ENCODE assay signal across 9 cellular contexts in genomic region chr15:80070840-80071239, GRCh38. TPM values are rescaled to one million over a fixed set of nuclear protein-coding genes. Genes with fewer than 3 reads are reported as not detected.
DNase-seq lines count a peak whose midpoint lies in the region; ATAC-seq and TF ChIP-seq lines count a peak whose summit lies in the region.
"Had no signal": no experiment of that assay in that cellular context is flagged by ENCODE, and none has a peak within 500 bp of the region (broad histone marks: within the 10 kb centered on the region; RNA-seq: fewer than 3 reads in every experiment).

No MANE protein-coding gene starts in this region.

- peaks cover 12 to 25% of the 10 kb centered on the region in 2 experiments for H3K4me1 ChIP-seq in SK-N-SH (ENCODE audit: control insufficient read depth in 1 of 2, insufficient read depth in 2 of 2, low read depth in 1 of 2, low read length in 1 of 2)
- H3K4me1 ChIP-seq in endodermal cell (ENCODE audit: control insufficient read depth, insufficient read depth, low read length) = no peaks in the 10 kb centered on the region
- peaks cover 39% of the 10 kb centered on the region for H3K4me1 ChIP-seq in skeletal muscle satellite cell (ENCODE audit: control insufficient read depth, insufficient read depth, low read length)
- peaks cover 0 to 78% (median 30%) of the 10 kb centered on the region in 4 donors for H3K4me1 ChIP-seq in tibial nerve
- H3K4me1 ChIP-seq in suprapubic skin = peaks cover 56% of the 10 kb centered on the region

- H3K36me3 Mint-ChIP-seq in endodermal cell (ENCODE audit: low read depth) = peaks cover 2% of the 10 kb centered on the region

- no peak for TF ChIP-seq EP300 in SK-N-SH (IDR thresholded peaks at IDR 0.05; ENCODE audit: borderline replicate concordance in 1 of 2, low read depth in 1 of 2, low read length in 1 of 2)
- peak in 1 of 2 donors; percentile 12 for TF ChIP-seq EP300 in tibial nerve (IDR thresholded peaks at IDR 0.05)
- no peak for TF ChIP-seq EP300 in suprapubic skin (IDR thresholded peaks at IDR 0.05)

- no peak; the same call in 2 of the 3 replicates for ATAC-seq in SK-N-SH treated with all-trans-retinoic acid at 6 μM for 48 hours

- no peaks in the 10 kb centered on the region for H3K27me3 Mint-ChIP-seq in endodermal cell (ENCODE audit: insufficient read depth)

- H3K79me2 ChIP-seq in SK-N-SH (ENCODE audit: insufficient read depth) = peaks cover 84% of the 10 kb centered on the region

- peak overlapping the region in 1 of 2 experiments; percentile 27; a peak in 1 of 4 replicates for H3K4me3 ChIP-seq in SK-N-SH (ENCODE audit: low read depth in 2 of 2, low read length in 1 of 2)
- no peak overlapping the region for H3K4me3 ChIP-seq in endodermal cell (ENCODE audit: low read length)
- no peak overlapping the region for H3K4me3 ChIP-seq in skeletal muscle satellite cell (ENCODE audit: low read length)
- no peak overlapping the region for H3K4me3 ChIP-seq in tibial nerve
- H3K4me3 ChIP-seq in suprapubic skin = no peak overlapping the region

- peak overlapping the region; percentile 9; the same call in 1 of the 2 replicates for H2AFZ ChIP-seq in SK-N-SH (ENCODE audit: low read depth)

- no peak overlapping the region for H3K27ac Mint-ChIP-seq in endodermal cell

- peaks cover 53% of the 10 kb centered on the region for H3K4me1 Mint-ChIP-seq in endodermal cell

- CTCF ChIA-PET in SK-N-SH (lab: Yijun Ruan, JAX) = no interaction called here

- no peak overlapping the region for H3K4me3 Mint-ChIP-seq in endodermal cell

- POLR2A ChIA-PET in SK-N-SH (lab: Yijun Ruan, JAX) = no interaction called here

- no peaks in the 10 kb centered on the region for H3K9me3 Mint-ChIP-seq in endodermal cell

- TF ChIP-seq CTCF in SK-N-SH (IDR thresholded peaks at IDR 0.05) (no peak), endodermal cell (conservative IDR thresholded peaks at IDR 0.05) (no peak), tibial nerve (IDR thresholded peaks at IDR 0.05) (no peak), suprapubic skin (IDR thresholded peaks at IDR 0.05) (no peak)

- peaks cover 26% of the 10 kb centered on the region for H3F3A ChIP-seq in SK-N-SH (replicated peaks; ENCODE audit: insufficient read depth)

- peaks cover 14% of the 10 kb centered on the region; the same call in 1 of the 2 replicates for H4K20me1 ChIP-seq in SK-N-SH (ENCODE audit: insufficient read depth)

- DNase-seq in SK-N-SH (no peak), NCI-H82 (lab: John Stamatoyannopoulos, UW) (peak; percentile 49), endodermal cell (no peak), OCI-M2 (lab: John Stamatoyannopoulos, UW; ENCODE audit: unreplicated experiment) (no peak), tibial nerve (ENCODE audit: low spot score in 2 of 2) (no peak), suprapubic skin (ENCODE audit: low spot score in 2 of 2) (no peak)
- DNase-seq: activated CD8-positive, alpha-beta memory T cell treated with anti-CD3 and anti-CD28 coated beads, Interleukin-2, amount 50 U/mL, for 48 hours had no signal

- no peak for TF ChIP-seq POLR2A in tibial nerve (IDR thresholded peaks at IDR 0.05)
- no peak for TF ChIP-seq POLR2A in suprapubic skin (IDR thresholded peaks at IDR 0.05)

- TF ChIP-seq RAD21 in SK-N-SH (IDR thresholded peaks at IDR 0.05; ENCODE audit: low read length) = no peak

- H3K27me3 ChIP-seq in SK-N-SH (ENCODE audit: insufficient read depth) = no peaks in the 10 kb centered on the region
- H3K27me3 ChIP-seq in endodermal cell (ENCODE audit: control insufficient read depth, insufficient read depth, low read length, poor library complexity, severe bottlenecking) = no peaks in the 10 kb centered on the region
- no peaks in the 10 kb centered on the region for H3K27me3 ChIP-seq in skeletal muscle satellite cell (ENCODE audit: control insufficient read depth, insufficient read depth, low read length)
- H3K27me3 ChIP-seq in tibial nerve = no peaks in the 10 kb centered on the region
- no peaks in the 10 kb centered on the region for H3K27me3 ChIP-seq in suprapubic skin

- H3K4me2 ChIP-seq in SK-N-SH (peak overlapping the region; percentile 53), skeletal muscle satellite cell (ENCODE audit: low read length) (peak overlapping the region; percentile 77)

- 0 out of 2 replicates have a peak, but pooled peaks cover 5% of the 10 kb centered on the region for H3K9me3 ChIP-seq in SK-N-SH
- no peaks in the 10 kb centered on the region for H3K9me3 ChIP-seq in endodermal cell (ENCODE audit: control insufficient read depth, low read length)
- H3K9me3 ChIP-seq in skeletal muscle satellite cell (replicated peaks; ENCODE audit: low read length) = no peaks in the 10 kb centered on the region
- H3K9me3 ChIP-seq in tibial nerve = no peaks in the 10 kb centered on the region
- no peaks in the 10 kb centered on the region for H3K9me3 ChIP-seq in suprapubic skin

- peaks cover 0 to 3% of the 10 kb centered on the region in 2 experiments for H3K36me3 ChIP-seq in SK-N-SH (replicated peaks in 1 of 2; ENCODE audit: control insufficient read depth in 1 of 2, insufficient read depth in 2 of 2, low read length in 1 of 2)
- no peaks in the 10 kb centered on the region for H3K36me3 ChIP-seq in endodermal cell (ENCODE audit: control insufficient read depth, insufficient read depth, low read length)
- no peaks in the 10 kb centered on the region for H3K36me3 ChIP-seq in skeletal muscle satellite cell (ENCODE audit: insufficient read depth, low read length)
- no peaks in the 10 kb centered on the region for H3K36me3 ChIP-seq in tibial nerve
- no peaks in the 10 kb centered on the region for H3K36me3 ChIP-seq in suprapubic skin

- H3K27ac ChIP-seq in SK-N-SH (ENCODE audit: low read depth in 2 of 2, low read length in 1 of 2) (peak overlapping the region; percentile 15 to 34; a peak in 2 of 4 replicates), endodermal cell (ENCODE audit: low read depth, low read length) (peak overlapping the region; percentile 21), tibial nerve (peak overlapping the region in 2 of 4 donors; percentile 27 to 65), suprapubic skin (no peak overlapping the region)

- H3K9ac ChIP-seq in SK-N-SH (peak overlapping the region; percentile 6; the same call in 1 of the 2 replicates), endodermal cell (ENCODE audit: extremely low read depth, low read length, poor library complexity, severe bottlenecking) (no peak overlapping the region), skeletal muscle satellite cell (ENCODE audit: low read depth, low read length) (peak overlapping the region; percentile 11)

- no peaks in the 10 kb centered on the region for H3K9me2 ChIP-seq in SK-N-SH

TF ChIP-seq in SK-N-SH, 30 proteins besides CTCF, POLR2A, EP300 and RAD21 (continues in another document):
- no peak for TF ChIP-seq SMC3 (IDR thresholded peaks at IDR 0.05; ENCODE audit: low read depth, low read length)
- no peak for TF ChIP-seq FOXM1 (IDR thresholded peaks at IDR 0.05; ENCODE audit: low read depth)
- TF ChIP-seq RCOR1 (IDR thresholded peaks at IDR 0.05; ENCODE audit: low read length) = no peak
- no peak for TF ChIP-seq YY1 (IDR thresholded peaks at IDR 0.05; ENCODE audit: low read depth)
- no peak for TF ChIP-seq IRF3 (IDR thresholded peaks at IDR 0.05; ENCODE audit: low read depth, low read length)
- TF ChIP-seq TAF1 (IDR thresholded peaks at IDR 0.05; ENCODE audit: borderline replicate concordance, low read depth, low read length) = no peak
- TF ChIP-seq TCF12 (IDR thresholded peaks at IDR 0.05) = no peak
- TF ChIP-seq NRF1 (IDR thresholded peaks at IDR 0.05; ENCODE audit: low read depth, low read length) = no peak

TF ChIP-seq in SK-N-SH treated with all-trans-retinoic acid at 6 μM for 48 hours, 23 proteins besides CTCF, POLR2A, EP300 and RAD21 (continues in another document):
- TF ChIP-seq PATZ1 (CRISPR knock-in tag; IDR thresholded peaks at IDR 0.05; ENCODE audit: borderline replicate concordance) (no peak), BACH2 (CRISPR knock-in tag; IDR thresholded peaks at IDR 0.05; ENCODE audit: borderline replicate concordance) (no peak), ZFP3 (CRISPR knock-in tag; IDR thresholded peaks at IDR 0.05) (no peak), CSRNP3 (CRISPR knock-in tag; IDR thresholded peaks at IDR 0.05) (no peak), ZNF565 (CRISPR knock-in tag; conservative IDR thresholded peaks at IDR 0.05; ENCODE audit: low read depth) (no peak), RARB (CRISPR knock-in tag; IDR thresholded peaks at IDR 0.05) (no peak), SNAI2 (CRISPR knock-in tag; IDR thresholded peaks at IDR 0.05) (no peak)

RNA-seq across cellular contexts. Expression of gene ZFAND6, which starts 11.4 kb away (rescaled TPM):
- 90.1 and 114 TPM in 2 replicates for polyA plus RNA-seq in SK-N-SH (2012; rRNA removed)
- polyA plus RNA-seq in SK-N-SH (2012; cell fraction: cytosol; rRNA removed) = 102 and 118 TPM in 2 replicates
- polyA plus RNA-seq in SK-N-SH (2012; cell fraction: nucleus; rRNA removed) = 25.1 and 65.9 TPM in 2 replicates
- total RNA-seq in endodermal cell (10 to 100 TPM; 84.5 to 86.2 TPM), tibial nerve (100 to 1,000 TPM in 1 of 4 donors, 10 to 100 TPM in 3; 68.6 to 126 (median 88.2) TPM), suprapubic skin (100 to 1,000 TPM in 1 of 4 donors, 10 to 100 TPM in 3; 47.9 to 107 (median 80.9) TPM)
- 122 TPM for polyA plus RNA-seq in endodermal cell (2013, experiment 1 of 2)
- 123 TPM for polyA plus RNA-seq in endodermal cell (2013, experiment 2 of 2)
- 75.1 and 75.5 TPM in 2 replicates for total RNA-seq in skeletal muscle satellite cell (2012; rRNA removed)
